ENCODE assay signal across 9 cellular contexts in genomic region chr12:121800694-121801600, GRCh38. TPM values are rescaled to one million over a fixed set of nuclear protein-coding genes. Genes with fewer than 3 reads are reported as not detected.
DNase-seq lines count a peak whose midpoint lies in the region; ATAC-seq, FAIRE-seq and TF ChIP-seq lines count a peak whose summit lies in the region.
"Had no signal": no experiment of that assay in that cellular context is flagged by ENCODE, and none has a peak within 500 bp of the region (broad histone marks: within the 10 kb centered on the region; RNA-seq: fewer than 3 reads in every experiment).

No MANE protein-coding gene starts in this region.

- WGBS in psoas muscle, 3 donors = 0 to 3% (median 1%) methylated on average over 53 to 86 of the region's 86 CpGs

- no peaks in the 10 kb centered on the region for H3K9me3 Mint-ChIP-seq in T-helper 2 cell treated with Interferon-gamma antibody and Interleukin-4, amounts not matched to agents 5 μg/mL and 100 μg/mL, for 36 hours

- H3K36me3 Mint-ChIP-seq in T-helper 2 cell treated with Interferon-gamma antibody and Interleukin-4, amounts not matched to agents 5 μg/mL and 100 μg/mL, for 36 hours (ENCODE audit: low read depth) = peaks cover 33% of the 10 kb centered on the region

- H3K9ac ChIP-seq in ES-I3 (ENCODE audit: low read depth, low read length) (peak overlapping the region; percentile 99), KMS-11 (peak overlapping the region; percentile 99)

- no peak for FAIRE-seq in urothelium cell line (lab: Jason Lieb, UNC)
- FAIRE-seq: colon had no signal

- H3K4me3 ChIP-seq in KMS-11 (IDR thresholded peaks at IDR 0.05; ENCODE audit: insufficient read depth, low read depth, low read length) (no peak overlapping the region), astrocyte of the spinal cord (ENCODE audit: low read depth, low read length) (peak overlapping the region; percentile 69), psoas muscle (peak overlapping the region; percentile 86)

- H3K27me3 ChIP-seq in KMS-11 (ENCODE audit: insufficient read depth, low read depth) (no peaks in the 10 kb centered on the region), psoas muscle (ENCODE audit: insufficient read depth in 3 of 3, low read length in 2 of 3) (no peaks in the 10 kb centered on the region)

- H3K4me3 Mint-ChIP-seq in T-helper 2 cell treated with Interferon-gamma antibody and Interleukin-4, amounts not matched to agents 5 μg/mL and 100 μg/mL, for 36 hours = peak overlapping the region; percentile 86

- DNase-seq in T-helper 2 cell treated with Interferon-gamma antibody and Interleukin-4, amounts not matched to agents 5 μg/mL and 100 μg/mL, for 36 hours (ENCODE audit: low spot score) = peak; percentile 73
- DNase-seq in astrocyte of the spinal cord (ENCODE audit: low read depth, low spot score) (peak; percentile 86), hepatic stellate cell (ENCODE audit: low spot score) (peak; percentile 82), psoas muscle (peak; percentile 81 to 90), urothelium cell line (ENCODE audit: low spot score) (no peak)

- peak overlapping the region; percentile 97 for H3K4me2 ChIP-seq in KMS-11

- no peaks in the 10 kb centered on the region for H3K27me3 Mint-ChIP-seq in T-helper 2 cell treated with Interferon-gamma antibody and Interleukin-4, amounts not matched to agents 5 μg/mL and 100 μg/mL, for 36 hours (ENCODE audit: low read depth)

- ATAC-seq in psoas muscle (no peak), GM21528 (IDR thresholded peaks at IDR 0.05; ENCODE audit: low FRiP score, unreplicated experiment) (no peak)

- H3K27ac Mint-ChIP-seq in T-helper 2 cell treated with Interferon-gamma antibody and Interleukin-4, amounts not matched to agents 5 μg/mL and 100 μg/mL, for 36 hours = peak overlapping the region; percentile 98

- in situ Hi-C loops in astrocyte of the spinal cord (cut with HindIII; ENCODE audit: low sequenced_read_pairs) = no loop called here

- no peak overlapping the region for H2AFZ ChIP-seq in KMS-11 (ENCODE audit: low read depth)

- H3K9me3 ChIP-seq in ES-I3 (ENCODE audit: control insufficient read depth, insufficient read depth, low read length) (no peaks in the 10 kb centered on the region), psoas muscle (no peaks in the 10 kb centered on the region)

- H4K20me1 ChIP-seq in KMS-11 (ENCODE audit: insufficient read depth) = no peaks in the 10 kb centered on the region

- TF ChIP-seq CTCF in KMS-11 (conservative IDR thresholded peaks at IDR 0.05; ENCODE audit: low read depth, low read length) = no peak
- no peak for TF ChIP-seq CTCF in astrocyte of the spinal cord (IDR thresholded peaks at IDR 0.05; ENCODE audit: low read depth, low read length)
- TF ChIP-seq CTCF in psoas muscle (IDR thresholded peaks at IDR 0.05) = no peak

- peaks cover 23% of the 10 kb centered on the region for H3K4me1 Mint-ChIP-seq in T-helper 2 cell treated with Interferon-gamma antibody and Interleukin-4, amounts not matched to agents 5 μg/mL and 100 μg/mL, for 36 hours (ENCODE audit: low read depth)

- H3K4me1 ChIP-seq in ES-I3 (ENCODE audit: insufficient read depth, low read length) (peaks cover 12% of the 10 kb centered on the region; the same call in 1 of the 2 replicates), KMS-11 (ENCODE audit: low read depth, poor library complexity, severe bottlenecking) (peaks cover 11% of the 10 kb centered on the region), psoas muscle (peaks cover 40% of the 10 kb centered on the region)

- H3K27ac ChIP-seq in KMS-11 (peak overlapping the region; percentile 100), psoas muscle (peak overlapping the region; percentile 100)

- intact Hi-C loops in psoas muscle (cut with DNase I) = no loop called here

- H3K36me3 ChIP-seq in ES-I3 (ENCODE audit: insufficient read depth, low read length) (no peaks in the 10 kb centered on the region; the same call in 1 of the 2 replicates), KMS-11 (ENCODE audit: insufficient read depth) (no peaks in the 10 kb centered on the region), psoas muscle (ENCODE audit: insufficient read depth in 1 of 2, low read depth in 1 of 2) (peaks cover 0 to 4% of the 10 kb centered on the region in 2 donors)

- H3K79me2 ChIP-seq in KMS-11 (ENCODE audit: insufficient read depth, low read depth) = peaks cover 29% of the 10 kb centered on the region

RNA-seq across cellular contexts. Expression of gene SETD1B, which starts 2.9 kb away (rescaled TPM):
- 10 to 100 TPM in 3 of 4 donors, 1 to 10 TPM in 1; 9.2 to 13.0 (median 11.8) TPM for total RNA-seq in psoas muscle
- 1 to 10 TPM; 2.8 to 7.5 (median 3.0) TPM for polyA plus RNA-seq in psoas muscle

RNA-seq across cellular contexts. Expression of gene RHOF, which starts 7.5 kb away (rescaled TPM):
- total RNA-seq in psoas muscle = 1 to 10 TPM; 3.3 to 4.8 (median 3.9) TPM
- 1 to 10 TPM; 1.4 to 4.3 (median 1.6) TPM for polyA plus RNA-seq in psoas muscle

RNA-seq across cellular contexts. Expression of gene HPD, which starts 57.7 kb away (rescaled TPM):
- 1 to 10 TPM; 1.1 to 3.3 (median 3.0) TPM for total RNA-seq in psoas muscle
- 1 to 10 TPM in 1 of 3 donors, under 1 TPM in 2; 0.67 to 1.6 (median 0.70) TPM for polyA plus RNA-seq in psoas muscle
